In genomic region chr1:201598973-201599372, GRCh38 we compare ENCODE assay signal across 31 cellular contexts.
DNase-seq lines count a peak whose midpoint lies in the region; ATAC-seq and TF ChIP-seq lines count a peak whose summit lies in the region.
"Had no signal": no experiment of that assay in that cellular context is flagged by ENCODE, and none has a peak within 500 bp of the region (broad histone marks: within the 10 kb centered on the region; RNA-seq: fewer than 3 reads in every experiment).

No MANE protein-coding gene starts in this region.

- peak overlapping the region; percentile 65 to 89 (median 72) for H3K4me2 ChIP-seq in BLaER1 treated with 17β-estradiol and CSF1 and Interleukin-3, amounts not matched to agents 10 nM and 100 nM
- H3K4me2 ChIP-seq in hepatocyte, result no peak overlapping the region
- no peak overlapping the region for H3K4me2 ChIP-seq in neuronal stem cell (ENCODE audit: insufficient read depth, low read length, poor library complexity, severe bottlenecking)
- H3K4me2 ChIP-seq: neural progenitor cell had no signal

- H2BK12ac ChIP-seq in neuronal stem cell (ENCODE audit: low read length), result no peak overlapping the region

- H3K9me3 Mint-ChIP-seq in naive thymus-derived CD8-positive, alpha-beta T cell, result no peaks in the 10 kb centered on the region
- H3K9me3 Mint-ChIP-seq: activated T-cell treated with anti-CD3 and anti-CD28 coated beads, Interleukin-2, amount 50 U/mL, for 72 hours; CD4-positive, CD25-positive, alpha-beta regulatory T cell; central memory CD8-positive, alpha-beta T cell; dendritic cell treated with granulocyte-macrophage colony-stimulating factor and Interleukin-4, amounts not matched to agents 40 ng/mL and 50 ng/mL, for 4 days; endodermal cell; IgD-negative memory B cell; neural progenitor cell; stimulated activated naive CD8-positive, alpha-beta T cell treated with anti-CD3 and anti-CD28 coated beads, Interleukin-15, amount 100 ng/mL, for 72 hours had no signal

- H3K27me3 ChIP-seq in BLaER1 treated with 17β-estradiol and CSF1 and Interleukin-3, amounts not matched to agents 10 nM and 100 nM, result no peaks in the 10 kb centered on the region
- no peaks in the 10 kb centered on the region for H3K27me3 ChIP-seq in hepatocyte
- no peaks in the 10 kb centered on the region for H3K27me3 ChIP-seq in subcutaneous abdominal adipose tissue (ENCODE audit: control insufficient read depth in 5 of 5, insufficient read depth in 4 of 5, low read length in 5 of 5)
- H3K27me3 ChIP-seq in neuronal stem cell (ENCODE audit: control insufficient read depth in 3 of 3, insufficient read depth in 3 of 3, low read depth in 1 of 3, low read length in 3 of 3), result no peaks in the 10 kb centered on the region
- H3K27me3 ChIP-seq: esophagus muscularis mucosa, heart left ventricle, neural progenitor cell had no signal

- POLR2A ChIA-PET in RWPE1 (lab: Yijun Ruan, JAX; ENCODE audit: low non-redundant PET), result no interaction called here
- POLR2A ChIA-PET in naive thymus-derived CD8-positive, alpha-beta T cell (lab: Charles Lee), result interaction anchor here (0.9 kb wide), 1 partner anchor 231 kb away, joined by 3 read pairs; no protein-coding TSS in a partner anchor

- H3K4me1 Mint-ChIP-seq in naive thymus-derived CD8-positive, alpha-beta T cell, result peaks cover 0 to 4% (median under 1%) of the 10 kb centered on the region in 4 donors
- H3K4me1 Mint-ChIP-seq: endodermal cell; IgD-negative memory B cell; neural progenitor cell; stimulated activated naive CD8-positive, alpha-beta T cell treated with anti-CD3 and anti-CD28 coated beads, Interleukin-15, amount 100 ng/mL, for 72 hours had no signal

- H3K23ac ChIP-seq in neuronal stem cell (ENCODE audit: low read depth, low read length, poor library complexity), result no peak overlapping the region

- no peaks in the 10 kb centered on the region for H3K9me3 ChIP-seq in BLaER1 treated with 17β-estradiol and CSF1 and Interleukin-3, amounts not matched to agents 10 nM and 100 nM (replicated peaks in 1 of 11)
- H3K9me3 ChIP-seq in hepatocyte (ENCODE audit: low read depth) (no peaks in the 10 kb centered on the region), subcutaneous abdominal adipose tissue (ENCODE audit: control insufficient read depth in 5 of 5, low read length in 5 of 5) (no peaks in the 10 kb centered on the region), neuronal stem cell (replicated peaks in 1 of 2; ENCODE audit: control insufficient read depth in 2 of 2, insufficient read depth in 1 of 2, low read depth in 1 of 2, low read length in 2 of 2) (no peaks in the 10 kb centered on the region)
- H3K9me3 ChIP-seq: esophagus muscularis mucosa, heart left ventricle had no signal

- 73% methylated on average over 1 of the region's 1 CpG for WGBS in hepatocyte (ENCODE audit: low lambda C conversion rate, missing lambda C conversion rate)
- WGBS in neuronal stem cell (ENCODE audit: extremely low coverage in 2 of 2, insufficient read length in 2 of 2, insufficient replicate concordance in 1 of 2), 2 donors, result no CpG with 5 or more reads among the region's 1 CpG

- H3K27ac ChIP-seq in BLaER1 treated with 17β-estradiol and CSF1 and Interleukin-3, amounts not matched to agents 10 nM and 100 nM, result peak overlapping the region in 5 of 11 experiments; percentile 20 to 86 (median 84); a peak in 8 of 22 replicates
- peak overlapping the region; percentile 79 for H3K27ac ChIP-seq in RWPE1
- H3K27ac ChIP-seq in hepatocyte, result peak overlapping the region; percentile 55
- H3K27ac ChIP-seq in subcutaneous abdominal adipose tissue (ENCODE audit: low read depth, low read length), result peak overlapping the region; percentile 66
- H3K27ac ChIP-seq in neuronal stem cell (replicated peaks; ENCODE audit: low read length), result no peak overlapping the region
- H3K27ac ChIP-seq: GM23248, neural progenitor cell had no signal

- no peak overlapping the region for H2BK120ac ChIP-seq in neuronal stem cell (ENCODE audit: low read depth, low read length)

- H4K91ac ChIP-seq in neuronal stem cell (ENCODE audit: low read depth, low read length, poor library complexity), result no peak overlapping the region

- no peak overlapping the region for H3K4me3 ChIP-seq in BLaER1 treated with 17β-estradiol and CSF1 and Interleukin-3, amounts not matched to agents 10 nM and 100 nM
- H3K4me3 ChIP-seq in hepatocyte, result no peak overlapping the region
- no peak overlapping the region for H3K4me3 ChIP-seq in subcutaneous abdominal adipose tissue (ENCODE audit: low read depth in 1 of 5, low read length in 5 of 5)
- no peak overlapping the region for H3K4me3 ChIP-seq in neuronal stem cell (ENCODE audit: low read length in 2 of 2)
- H3K4me3 ChIP-seq: esophagus muscularis mucosa, GM23248, heart left ventricle, lung, neural progenitor cell had no signal

- H3K9ac ChIP-seq in BLaER1 treated with 17β-estradiol and CSF1 and Interleukin-3, amounts not matched to agents 10 nM and 100 nM, result peak overlapping the region in 2 of 11 experiments; percentile 31 to 32; a peak in 1 of 22 replicates
- H3K9ac ChIP-seq in subcutaneous abdominal adipose tissue (ENCODE audit: low read length in 5 of 5) (no peak overlapping the region), neuronal stem cell (ENCODE audit: low read depth, low read length, poor library complexity) (no peak overlapping the region)
- H3K9ac ChIP-seq: GM23248, neural progenitor cell had no signal

- H3K4me3 Mint-ChIP-seq in naive thymus-derived CD8-positive, alpha-beta T cell, result no peak overlapping the region
- H3K4me3 Mint-ChIP-seq: activated T-cell treated with anti-CD3 and anti-CD28 coated beads, Interleukin-2, amount 50 U/mL, for 72 hours; CD4-positive, CD25-positive, alpha-beta regulatory T cell; central memory CD8-positive, alpha-beta T cell; dendritic cell treated with granulocyte-macrophage colony-stimulating factor and Interleukin-4, amounts not matched to agents 40 ng/mL and 50 ng/mL, for 4 days; endodermal cell; IgD-negative memory B cell; neural progenitor cell; stimulated activated naive CD8-positive, alpha-beta T cell treated with anti-CD3 and anti-CD28 coated beads, Interleukin-15, amount 100 ng/mL, for 72 hours had no signal

- H3K4me1 ChIP-seq in BLaER1 treated with 17β-estradiol and CSF1 and Interleukin-3, amounts not matched to agents 10 nM and 100 nM, result peaks cover 56 to 88% (median 73%) of the 10 kb centered on the region in 10 experiments
- peaks cover 12% of the 10 kb centered on the region for H3K4me1 ChIP-seq in hepatocyte (ENCODE audit: insufficient read depth)
- H3K4me1 ChIP-seq in subcutaneous abdominal adipose tissue (ENCODE audit: control insufficient read depth in 5 of 5, insufficient read depth in 5 of 5, low read length in 5 of 5), result peaks cover 7 to 68% (median 19%) of the 10 kb centered on the region in 5 donors
- peaks cover 0 to 2% of the 10 kb centered on the region in 2 donors for H3K4me1 ChIP-seq in neuronal stem cell (ENCODE audit: control insufficient read depth in 2 of 2, insufficient read depth in 1 of 2, low read depth in 1 of 2, low read length in 2 of 2)
- H3K4me1 ChIP-seq: neural progenitor cell had no signal

- H3K9me2 ChIP-seq in hepatocyte (replicated peaks; ENCODE audit: insufficient read depth), result no peaks in the 10 kb centered on the region

- H2BK15ac ChIP-seq in neuronal stem cell (ENCODE audit: low read length), result no peak overlapping the region

- no peak overlapping the region for H3K27ac Mint-ChIP-seq in naive thymus-derived CD8-positive, alpha-beta T cell
- H3K27ac Mint-ChIP-seq: activated T-cell treated with anti-CD3 and anti-CD28 coated beads, Interleukin-2, amount 50 U/mL, for 72 hours; CD4-positive, CD25-positive, alpha-beta regulatory T cell; dendritic cell treated with granulocyte-macrophage colony-stimulating factor and Interleukin-4, amounts not matched to agents 40 ng/mL and 50 ng/mL, for 4 days; endodermal cell; neural progenitor cell; stimulated activated naive CD8-positive, alpha-beta T cell treated with anti-CD3 and anti-CD28 coated beads, Interleukin-15, amount 100 ng/mL, for 72 hours had no signal

- H4K20me1 ChIP-seq in BLaER1 treated with 17β-estradiol and CSF1 and Interleukin-3, amounts not matched to agents 10 nM and 100 nM, result peaks cover 13 to 100% (median 100%) of the 10 kb centered on the region in 11 experiments; a peak in 21 of 22 replicates
- H4K20me1 ChIP-seq in hepatocyte (ENCODE audit: insufficient read depth, poor library complexity, severe bottlenecking), result no peaks in the 10 kb centered on the region

- H2AFZ ChIP-seq in hepatocyte, result no peak overlapping the region
- no peak overlapping the region for H2AFZ ChIP-seq in neuronal stem cell (ENCODE audit: low read length)
- H2AFZ ChIP-seq: GM23248, neural progenitor cell had no signal

- no peak for ATAC-seq in naive thymus-derived CD8-positive, alpha-beta T cell
- ATAC-seq: activated T-cell treated with anti-CD3 and anti-CD28 coated beads, Interleukin-2, amount 50 U/mL, for 72 hours; heart left ventricle; right cardiac atrium; stimulated activated naive CD8-positive, alpha-beta T cell treated with anti-CD3 and anti-CD28 coated beads, Interleukin-15, amount 100 ng/mL, for 72 hours had no signal

- no peaks in the 10 kb centered on the region for H3K36me3 Mint-ChIP-seq in naive thymus-derived CD8-positive, alpha-beta T cell
- H3K36me3 Mint-ChIP-seq: CD4-positive, CD25-positive, alpha-beta regulatory T cell; IgD-negative memory B cell had no signal

- H2BK5ac ChIP-seq in neuronal stem cell (ENCODE audit: low read length), result no peak overlapping the region

- TF ChIP-seq CTCF in RWPE1 (conservative IDR thresholded peaks at IDR 0.05; ENCODE audit: low read depth) (no peak), hepatocyte (IDR thresholded peaks at IDR 0.05; ENCODE audit: poor library complexity) (no peak)

- peaks cover 0 to 96% (median 58%) of the 10 kb centered on the region in 11 experiments; a peak in 18 of 22 replicates for H3K36me3 ChIP-seq in BLaER1 treated with 17β-estradiol and CSF1 and Interleukin-3, amounts not matched to agents 10 nM and 100 nM
- H3K36me3 ChIP-seq in hepatocyte (replicated peaks; ENCODE audit: insufficient read depth, low read depth) (no peaks in the 10 kb centered on the region), subcutaneous abdominal adipose tissue (ENCODE audit: control insufficient read depth in 5 of 5, insufficient read depth in 5 of 5, low read length in 5 of 5) (no peaks in the 10 kb centered on the region), neuronal stem cell (replicated peaks in 1 of 2; ENCODE audit: control insufficient read depth in 2 of 2, insufficient read depth in 2 of 2, low read length in 2 of 2) (no peaks in the 10 kb centered on the region)
- H3K36me3 ChIP-seq: esophagus muscularis mucosa, heart left ventricle, neural progenitor cell had no signal

- CTCF ChIA-PET in RWPE1 (lab: Yijun Ruan, JAX), result interaction anchor here (0.6 to 1.6 kb wide), 4 partner anchors 10 to 124 kb away, joined by 3 to 5 read pairs (median 4); no protein-coding TSS in a partner anchor

- H3K14ac ChIP-seq in neuronal stem cell (ENCODE audit: low read length), result no peak overlapping the region

- peaks cover 0 to 13% (median 1%) of the 10 kb centered on the region in 5 donors for H3K27me3 Mint-ChIP-seq in naive thymus-derived CD8-positive, alpha-beta T cell
- H3K27me3 Mint-ChIP-seq: CD4-positive, CD25-positive, alpha-beta regulatory T cell; dendritic cell treated with granulocyte-macrophage colony-stimulating factor and Interleukin-4, amounts not matched to agents 40 ng/mL and 50 ng/mL, for 4 days; stimulated activated naive CD8-positive, alpha-beta T cell treated with anti-CD3 and anti-CD28 coated beads, Interleukin-15, amount 100 ng/mL, for 72 hours had no signal

- H3K18ac ChIP-seq in neuronal stem cell (ENCODE audit: low read length), result no peak overlapping the region

- no peaks in the 10 kb centered on the region for H3K79me1 ChIP-seq in neuronal stem cell (ENCODE audit: low read depth, low read length)

- no peak overlapping the region for H2AK5ac ChIP-seq in neuronal stem cell (ENCODE audit: low read depth, low read length)

- H3K79me2 ChIP-seq in hepatocyte, result no peaks in the 10 kb centered on the region

- no peak overlapping the region for H4K8ac ChIP-seq in neuronal stem cell (ENCODE audit: low read depth, low read length)

- DNase-seq in RWPE1 (ENCODE audit: low spot score) (no peak), hepatocyte (ENCODE audit: low spot score) (no peak), neuronal stem cell (ENCODE audit: low spot score) (no peak), amniotic stem cell (lab: John Stamatoyannopoulos, UW) (no peak)
- no peak for DNase-seq in naive thymus-derived CD8-positive, alpha-beta T cell
- DNase-seq: activated CD4-positive, alpha-beta T cell treated with anti-CD3 and anti-CD28 coated beads, Interleukin-2, amount 50 U/mL, for 48 hours; activated CD4-positive, CD25-positive, alpha-beta regulatory T cell treated with anti-CD3 and anti-CD28 coated beads, Interleukin-2, amount 50 U/mL, for 72 hours; activated T-cell treated with anti-CD3 and anti-CD28 coated beads, Interleukin-2, amount 50 U/mL, for 72 hours; CD4-positive, CD25-positive, alpha-beta regulatory T cell; EL; endodermal cell; foreskin melanocyte; GM23248; heart left ventricle; NCI-H446 treated with DMSO at 0.1 percent for 48 hours; NCI-H774; posterior cingulate gyrus; right cardiac atrium; stimulated activated CD4-positive, alpha-beta T cell treated with anti-CD3 and anti-CD28 coated beads, Interleukin-12 subunit alpha, Interleukin-12 subunit beta, amount 100 ng/mL, for 4 hours; stimulated activated CD4-positive, alpha-beta T cell treated with anti-CD3 and anti-CD28 coated beads, Interleukin-2, amount 100 ng/mL, for 48 hours; stimulated activated naive CD8-positive, alpha-beta T cell treated with anti-CD3 and anti-CD28 coated beads, Interleukin-15, amount 100 ng/mL, for 72 hours; T-helper 2 cell; trophoblast cell had no signal

- no peak overlapping the region for H3K4ac ChIP-seq in neuronal stem cell (ENCODE audit: low read length)

Comparison
In these comparisons a context has a peak if more than half of its experiments do, and no peak if none do; other contexts are left out.
1. H3K4me2 ChIP-seq: peak in BLaER1 treated with 17β-estradiol and CSF1 and Interleukin-3, amounts not matched to agents 10 nM and 100 nM (11 of 11); none in hepatocyte (single experiment) and neuronal stem cell (single experiment).